8 cellular contexts compared by ENCODE assay signal in the genomic region with DNA sequence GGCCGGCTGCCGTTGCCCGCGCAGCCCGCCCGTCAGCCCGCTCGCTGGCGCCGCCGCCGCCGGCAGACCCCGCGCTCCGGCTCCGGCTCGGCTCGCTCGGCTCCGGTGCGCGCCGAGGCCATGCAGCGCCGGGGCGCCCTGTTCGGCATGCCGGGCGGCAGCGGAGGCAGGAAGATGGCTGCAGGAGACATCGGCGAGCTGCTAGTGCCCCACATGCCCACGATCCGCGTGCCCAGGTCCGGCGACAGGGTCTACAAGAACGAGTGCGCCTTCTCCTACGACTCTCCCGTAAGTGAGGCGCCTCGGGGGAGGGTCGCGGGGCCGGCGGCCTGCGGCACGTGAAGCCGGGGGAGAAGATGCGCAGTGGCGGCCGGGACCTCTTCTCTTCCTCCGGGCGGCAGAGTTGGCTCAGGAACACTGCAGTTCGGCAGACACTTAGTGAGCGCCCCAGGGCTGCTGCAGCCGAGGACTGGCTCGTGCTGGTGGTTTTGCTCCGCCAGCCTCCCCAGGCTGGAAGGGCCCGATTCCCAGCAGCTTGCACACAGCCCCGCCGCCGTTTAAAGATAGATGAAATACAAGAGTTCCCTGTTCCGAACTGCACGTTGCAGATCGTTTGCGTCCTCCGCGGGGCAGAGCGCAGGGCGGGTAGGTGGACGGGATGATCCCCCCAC. TPM values are rescaled to one million over a fixed set of nuclear protein-coding genes. Genes with fewer than 3 reads are reported as not detected.
DNase-seq lines count a peak whose midpoint lies in the region; ATAC-seq and TF ChIP-seq lines count a peak whose summit lies in the region.

No MANE protein-coding gene starts in this region.

- H3K9me3 Mint-ChIP-seq in CD4-positive, alpha-beta T cell, result no peaks in the 10 kb centered on the region
- no peaks in the 10 kb centered on the region for H3K9me3 Mint-ChIP-seq in activated CD8-positive, alpha-beta T cell treated with anti-CD3 and anti-CD28 coated beads, Interleukin-2, amount 10 ng/mL, durations not matched to agents 7 days and 5 days (ENCODE audit: insufficient read depth)
- H3K9me3 Mint-ChIP-seq in memory B cell, result no peaks in the 10 kb centered on the region

- peak overlapping the region; percentile 91 for H3K27ac Mint-ChIP-seq in CD4-positive, alpha-beta T cell
- peak overlapping the region; percentile 89 for H3K27ac Mint-ChIP-seq in activated CD8-positive, alpha-beta T cell treated with anti-CD3 and anti-CD28 coated beads, Interleukin-2, amount 10 ng/mL, durations not matched to agents 7 days and 5 days
- H3K27ac Mint-ChIP-seq in memory B cell, result peak overlapping the region; percentile 81

- DNase-seq in CD4-positive, alpha-beta T cell, result peak; percentile 44 to 68 (median 50)
- DNase-seq in NCI-H69 (lab: John Stamatoyannopoulos, UW) (peak; percentile 87), memory B cell (ENCODE audit: low spot score in 2 of 2) (peak; percentile 35 to 67)
- DNase-seq in activated CD8-positive, alpha-beta T cell treated with anti-CD3 and anti-CD28 coated beads, Interleukin-2, amount 10 ng/mL, durations not matched to agents 7 days and 5 days, result peak; percentile 68
- peak; percentile 29 for DNase-seq in effector CD8-positive, alpha-beta T cell (lab: John Stamatoyannopoulos, UW)
- DNase-seq in stimulated activated CD8-positive, alpha-beta memory T cell treated with anti-CD3 and anti-CD28 coated beads, Interleukin-12 subunit alpha, Interleukin-12 subunit beta, amount 100 ng/mL, for 1 hour (ENCODE audit: low read depth), result peak; percentile 37

- no peak for TF ChIP-seq CTCF in CD4-positive, alpha-beta T cell (IDR thresholded peaks at IDR 0.05)

- H3K27me3 ChIP-seq in CD4-positive, alpha-beta T cell (ENCODE audit: control insufficient read depth, insufficient read depth, low read length), result no peaks in the 10 kb centered on the region

- CTCF ChIA-PET in CD4-positive, alpha-beta T cell (lab: Charles Lee), result no interaction called here
- CTCF ChIA-PET in activated CD8-positive, alpha-beta T cell treated with anti-CD3 and anti-CD28 coated beads, Interleukin-2, amount 10 ng/mL, durations not matched to agents 7 days and 5 days (lab: Charles Lee), result interaction anchor here (0.5 to 2.0 kb wide), 4 partner anchors 9 to 276 kb away, joined by 4 read pairs; partner anchors contain the start of genes MRPL47 and NDUFB5

- intact Hi-C loops in CD4-positive, alpha-beta T cell (cut with DNase I, micrococcal nuclease), result loop anchor here (2.0 to 5.0 kb wide), 2 partner anchors 48 to 949 kb away; partner anchors contain the start of genes MRPL47 (in 1 of the 2), NDUFB5 (in 1 of the 2) and TTC14 (in 1 of the 2)

- ATAC-seq in CD4-positive, alpha-beta T cell (ENCODE audit: poor library complexity), result peak; percentile 64
- ATAC-seq in GM19351 (IDR thresholded peaks at IDR 0.05; ENCODE audit: unreplicated experiment) (peak; percentile 49), HG03460 (IDR thresholded peaks at IDR 0.05; ENCODE audit: unreplicated experiment) (peak; percentile 53), memory B cell (ENCODE audit: low read depth) (peak; percentile 50)
- peak; percentile 76 for ATAC-seq in activated CD8-positive, alpha-beta T cell treated with anti-CD3 and anti-CD28 coated beads, Interleukin-2, amount 10 ng/mL, durations not matched to agents 7 days and 5 days

- peak overlapping the region; percentile 47 for H3K27ac ChIP-seq in CD4-positive, alpha-beta T cell (ENCODE audit: low read depth, low read length)

- POLR2A ChIA-PET in CD4-positive, alpha-beta T cell (lab: Charles Lee), result interaction anchor here (0.6 to 2.5 kb wide), 8 partner anchors 25 to 949 kb away, joined by 3 to 19 read pairs (median 8); partner anchors contain the start of genes ACTL6A, MFN1, MRPL47 and NDUFB5
- POLR2A ChIA-PET in activated CD8-positive, alpha-beta T cell treated with anti-CD3 and anti-CD28 coated beads, Interleukin-2, amount 10 ng/mL, durations not matched to agents 7 days and 5 days (lab: Charles Lee), result interaction anchor here (0.5 to 2.6 kb wide), 4 partner anchors 9 to 506 kb away, joined by 3 to 16 read pairs (median 3); partner anchors contain the start of genes MRPL47 and NDUFB5

- peaks cover 8% of the 10 kb centered on the region for H3K36me3 Mint-ChIP-seq in CD4-positive, alpha-beta T cell (ENCODE audit: low read depth)
- H3K36me3 Mint-ChIP-seq in activated CD8-positive, alpha-beta T cell treated with anti-CD3 and anti-CD28 coated beads, Interleukin-2, amount 10 ng/mL, durations not matched to agents 7 days and 5 days (ENCODE audit: low read depth), result peaks cover 11% of the 10 kb centered on the region
- H3K36me3 Mint-ChIP-seq in memory B cell, result peaks cover 10% of the 10 kb centered on the region

- H3K4me1 Mint-ChIP-seq in CD4-positive, alpha-beta T cell (ENCODE audit: low read depth), result peaks cover 45% of the 10 kb centered on the region
- peaks cover 30% of the 10 kb centered on the region for H3K4me1 Mint-ChIP-seq in activated CD8-positive, alpha-beta T cell treated with anti-CD3 and anti-CD28 coated beads, Interleukin-2, amount 10 ng/mL, durations not matched to agents 7 days and 5 days (ENCODE audit: low read depth)
- H3K4me1 Mint-ChIP-seq in memory B cell, result peaks cover 27% of the 10 kb centered on the region

- no peaks in the 10 kb centered on the region for H3K27me3 Mint-ChIP-seq in CD4-positive, alpha-beta T cell
- peaks cover 10% of the 10 kb centered on the region for H3K27me3 Mint-ChIP-seq in activated CD8-positive, alpha-beta T cell treated with anti-CD3 and anti-CD28 coated beads, Interleukin-2, amount 10 ng/mL, durations not matched to agents 7 days and 5 days (ENCODE audit: low read depth)
- H3K27me3 Mint-ChIP-seq in memory B cell, result no peaks in the 10 kb centered on the region

- peak overlapping the region; percentile 98 for H3K4me3 Mint-ChIP-seq in CD4-positive, alpha-beta T cell
- peak overlapping the region; percentile 93 for H3K4me3 Mint-ChIP-seq in activated CD8-positive, alpha-beta T cell treated with anti-CD3 and anti-CD28 coated beads, Interleukin-2, amount 10 ng/mL, durations not matched to agents 7 days and 5 days
- H3K4me3 Mint-ChIP-seq in memory B cell, result peak overlapping the region; percentile 93

- H3K9me3 ChIP-seq in CD4-positive, alpha-beta T cell (ENCODE audit: control insufficient read depth, low read length), result no peaks in the 10 kb centered on the region

RNA-seq across cellular contexts. Expression of gene USP13, which starts 0.4 kb away (rescaled TPM):
- total RNA-seq in CD4-positive, alpha-beta T cell, result 1 to 10 TPM; 4.3 to 4.8 TPM
- 10 to 100 TPM in 1 of 2 experiments, 1 to 10 TPM in 1; 9.6 to 10.5 TPM for total RNA-seq in activated CD8-positive, alpha-beta T cell treated with anti-CD3 and anti-CD28 coated beads, Interleukin-2, amount 10 ng/mL, durations not matched to agents 7 days and 5 days

RNA-seq across cellular contexts. Expression of gene NDUFB5, which starts 48.6 kb away (rescaled TPM):
- total RNA-seq in CD4-positive, alpha-beta T cell, result 10 to 100 TPM; 20.3 to 24.2 TPM
- total RNA-seq in activated CD8-positive, alpha-beta T cell treated with anti-CD3 and anti-CD28 coated beads, Interleukin-2, amount 10 ng/mL, durations not matched to agents 7 days and 5 days, result 10 to 100 TPM; 87.1 to 95.9 TPM

RNA-seq across cellular contexts. Expression of gene MRPL47, which starts 48.8 kb away (rescaled TPM):
- total RNA-seq in CD4-positive, alpha-beta T cell, result 10 to 100 TPM; 24.8 to 28.6 TPM
- 10 to 100 TPM; 36.8 to 39.9 TPM for total RNA-seq in activated CD8-positive, alpha-beta T cell treated with anti-CD3 and anti-CD28 coated beads, Interleukin-2, amount 10 ng/mL, durations not matched to agents 7 days and 5 days

Comparison
In these comparisons a context has a peak if more than half of its experiments do, and no peak if none do; other contexts are left out.
1. Peak in every context shown above with its lines: DNase-seq, ATAC-seq and H3K27ac ChIP-seq.
2. DNase-seq: peak in every context shown above with its lines; median percentile 87 in NCI-H69; 68 in activated CD8-positive, alpha-beta T cell treated with anti-CD3 and anti-CD28 coated beads, Interleukin-2, amount 10 ng/mL, durations not matched to agents 7 days and 5 days; 51 in memory B cell; 50 in CD4-positive, alpha-beta T cell; 37 in stimulated activated CD8-positive, alpha-beta memory T cell treated with anti-CD3 and anti-CD28 coated beads, Interleukin-12 subunit alpha, Interleukin-12 subunit beta, amount 100 ng/mL, for 1 hour; 29 in effector CD8-positive, alpha-beta T cell.